In the genomic region with DNA sequence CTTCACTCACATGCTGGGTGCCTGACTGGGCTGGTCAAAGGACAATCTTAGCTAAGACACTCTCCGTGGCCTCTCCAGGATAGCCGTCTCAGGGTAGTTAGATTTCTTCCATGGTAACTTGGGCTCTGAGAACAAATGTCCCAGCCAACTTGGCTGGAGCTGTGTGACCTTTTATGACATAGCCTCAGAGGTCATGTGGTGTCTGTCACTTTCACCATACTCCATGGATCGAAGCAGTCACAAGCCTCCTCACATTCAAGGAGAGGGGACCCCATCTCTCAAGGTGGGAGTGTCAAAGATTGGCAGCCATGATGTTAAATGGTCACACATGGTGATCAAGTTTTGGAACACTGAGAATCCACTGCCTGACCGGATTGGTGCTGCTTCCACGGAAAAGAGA, we compare ENCODE assay signal across 20 cellular contexts.
DNase-seq lines count a peak whose midpoint lies in the region; ATAC-seq and TF ChIP-seq lines count a peak whose summit lies in the region.
"Had no signal": no experiment of that assay in that cellular context is flagged by ENCODE, and none has a peak within 500 bp of the region (broad histone marks: within the 10 kb centered on the region; RNA-seq: fewer than 3 reads in every experiment).

No MANE protein-coding gene starts in this region.

- H4K20me1 ChIP-seq in IMR-90 (ENCODE audit: insufficient read depth, low read length) = no peaks in the 10 kb centered on the region

- H3K9ac ChIP-seq in IMR-90 (ENCODE audit: low read depth, low read length) (no peak overlapping the region), trophoblast cell (ENCODE audit: low read length) (no peak overlapping the region)

- H3K79me1 ChIP-seq in IMR-90 (ENCODE audit: low read depth in 1 of 2, low read length in 2 of 2) (no peaks in the 10 kb centered on the region), trophoblast cell (ENCODE audit: low read length) (peaks cover 6% of the 10 kb centered on the region)

- H2AK5ac ChIP-seq in IMR-90 (ENCODE audit: low read depth, low read length) = peak overlapping the region; percentile 10; the same call in 1 of the 2 replicates
- peak overlapping the region; percentile 1 for H2AK5ac ChIP-seq in trophoblast cell (ENCODE audit: low read length)

- H3K27ac Mint-ChIP-seq in MCF 10A (ENCODE audit: low read depth, unreplicated experiment) = peak overlapping the region; percentile 68
- no peak overlapping the region for H3K27ac Mint-ChIP-seq in CD8-positive, alpha-beta T cell

- no peak overlapping the region for H3K18ac ChIP-seq in IMR-90 (ENCODE audit: low read depth, low read length)
- no peak overlapping the region for H3K18ac ChIP-seq in trophoblast cell (ENCODE audit: low read length)

- H4K5ac ChIP-seq in IMR-90 (ENCODE audit: low read depth, low read length) = no peak overlapping the region

- H2BK120ac ChIP-seq in IMR-90 (ENCODE audit: low read depth, low read length) (no peak overlapping the region), trophoblast cell (ENCODE audit: insufficient read depth, low read length, poor library complexity) (no peak overlapping the region)

- H3K36me3 ChIP-seq in breast epithelium = no peaks in the 10 kb centered on the region
- H3K36me3 ChIP-seq in IMR-90 (ENCODE audit: control insufficient read depth, insufficient read depth, low read length) = no peaks in the 10 kb centered on the region
- no peaks in the 10 kb centered on the region for H3K36me3 ChIP-seq in trophoblast cell (ENCODE audit: control insufficient read depth in 1 of 2, insufficient read depth in 2 of 2, low read length in 2 of 2)
- no peaks in the 10 kb centered on the region for H3K36me3 ChIP-seq in CD8-positive, alpha-beta T cell (ENCODE audit: insufficient read depth, low read length)
- H3K36me3 ChIP-seq: BE2C had no signal

- peaks cover 5% of the 10 kb centered on the region for H3K9me1 ChIP-seq in IMR-90 (ENCODE audit: insufficient read depth, low read length)

- TF ChIP-seq RAD21 in IMR-90 (IDR thresholded peaks at IDR 0.05; ENCODE audit: low read length) = no peak

- H2BK20ac ChIP-seq in IMR-90 (ENCODE audit: low read depth, low read length) = no peak overlapping the region

- no peak overlapping the region for H3K27ac ChIP-seq in breast epithelium
- H3K27ac ChIP-seq in IMR-90 (ENCODE audit: insufficient read depth, low read length) = no peak overlapping the region
- peak overlapping the region; percentile 80 for H3K27ac ChIP-seq in epithelial cell of prostate
- no peak overlapping the region for H3K27ac ChIP-seq in trophoblast cell (ENCODE audit: low read depth, low read length)
- no peak overlapping the region for H3K27ac ChIP-seq in CD8-positive, alpha-beta T cell (ENCODE audit: low read depth, low read length)

- H2BK5ac ChIP-seq in IMR-90 (ENCODE audit: low read depth, low read length, poor library complexity, severe bottlenecking) (no peak overlapping the region), trophoblast cell (ENCODE audit: low read depth, low read length, poor library complexity) (peak overlapping the region; percentile 14)

- no peak overlapping the region for H3K56ac ChIP-seq in IMR-90 (ENCODE audit: extremely low read depth, insufficient read depth, low read length)

- H3K4me3 ChIP-seq in breast epithelium = no peak overlapping the region
- H3K4me3 ChIP-seq in IMR-90 (ENCODE audit: insufficient read depth, low read depth, low read length) = no peak overlapping the region
- no peak overlapping the region for H3K4me3 ChIP-seq in trophoblast cell (ENCODE audit: low read depth, low read length)
- no peak overlapping the region for H3K4me3 ChIP-seq in CD8-positive, alpha-beta T cell (ENCODE audit: low read depth, low read length)

- H2AK9ac ChIP-seq in IMR-90 (replicated peaks; ENCODE audit: low read depth, low read length, poor library complexity) = no peak overlapping the region

- H3K4me1 ChIP-seq in breast epithelium (no peaks in the 10 kb centered on the region), IMR-90 (ENCODE audit: control insufficient read depth, insufficient read depth, low read length) (no peaks in the 10 kb centered on the region), trophoblast cell (ENCODE audit: control insufficient read depth in 1 of 2, insufficient read depth in 2 of 2, low read length in 2 of 2) (peaks cover 2% of the 10 kb centered on the region in 2 experiments)
- peaks cover 9% of the 10 kb centered on the region for H3K4me1 ChIP-seq in CD8-positive, alpha-beta T cell (ENCODE audit: insufficient read depth, low read length)
- H3K4me1 ChIP-seq: BE2C had no signal

- H3K4me3 Mint-ChIP-seq in MCF 10A (ENCODE audit: unreplicated experiment) = no peak overlapping the region
- H3K4me3 Mint-ChIP-seq in CD8-positive, alpha-beta T cell = no peak overlapping the region
- no peak overlapping the region for H3K4me3 Mint-ChIP-seq in activated T-cell treated with anti-CD3 and anti-CD28 coated beads, Interleukin-2, amount 50 U/mL, for 4 hours

- no peak for TF ChIP-seq CTCF in MCF 10A (IDR thresholded peaks at IDR 0.05; ENCODE audit: unreplicated experiment)
- TF ChIP-seq CTCF in breast epithelium (IDR thresholded peaks at IDR 0.05) = no peak
- TF ChIP-seq CTCF in IMR-90 (conservative IDR thresholded peaks at IDR 0.05; ENCODE audit: low read depth, low read length) = no peak
- TF ChIP-seq CTCF in CD8-positive, alpha-beta T cell (IDR thresholded peaks at IDR 0.05) = no peak

- TF ChIP-seq POLR2A in breast epithelium (IDR thresholded peaks at IDR 0.05) (no peak), IMR-90 (IDR thresholded peaks at IDR 0.05; ENCODE audit: low read depth, low read length) (no peak)

- no peak overlapping the region for H3K4me2 ChIP-seq in IMR-90 (ENCODE audit: low read depth, low read length)
- no peak overlapping the region for H3K4me2 ChIP-seq in trophoblast cell (ENCODE audit: low read length)

- DNase-seq in MCF 10A (ENCODE audit: unreplicated experiment) (no peak), breast epithelium (ENCODE audit: low spot score in 2 of 2) (no peak), IMR-90 (no peak), epithelial cell of prostate (ENCODE audit: low read depth, low spot score) (no peak), trophoblast cell (no peak)
- DNase-seq in CD8-positive, alpha-beta T cell = no peak
- no peak for DNase-seq in activated T-cell treated with anti-CD3 and anti-CD28 coated beads, Interleukin-2, amount 50 U/mL, for 4 hours
- DNase-seq: BE2C, COR-L47, GOT3, HCEC 1CT, Karpas-422, NCI-H1417, NCI-H1694 treated with DMSO at 0.1 percent for 48 hours, NCI-H2081 treated with DMSO at 0.1 percent for 48 hours, NCI-H2171 treated with DMSO at 0.1 percent for 48 hours, NCI-H524 treated with DMSO at 0.1 percent for 48 hours, NCI-H82 had no signal

- intact Hi-C loops in MCF 10A (cut with micrococcal nuclease) = no loop called here
- intact Hi-C loops in breast epithelium (cut with DNase I; ENCODE audit: low total_unique reads) = no loop called here
- intact Hi-C loops in IMR-90 (cut with micrococcal nuclease) = no loop called here
- intact Hi-C loops in CD8-positive, alpha-beta T cell (cut with DNase I, micrococcal nuclease) = no loop called here

- H4K91ac ChIP-seq in IMR-90 (ENCODE audit: insufficient read depth, low read depth, low read length) (no peak overlapping the region), trophoblast cell (ENCODE audit: low read depth, low read length) (peak overlapping the region; percentile 28)

- no peaks in the 10 kb centered on the region for H3K79me2 ChIP-seq in trophoblast cell (ENCODE audit: control insufficient read depth, insufficient read depth, low read length, poor library complexity)

- no peaks in the 10 kb centered on the region for H3K36me3 Mint-ChIP-seq in MCF 10A (ENCODE audit: insufficient read depth, unreplicated experiment)
- H3K36me3 Mint-ChIP-seq in CD8-positive, alpha-beta T cell = no peaks in the 10 kb centered on the region
- H3K36me3 Mint-ChIP-seq in activated T-cell treated with anti-CD3 and anti-CD28 coated beads, Interleukin-2, amount 50 U/mL, for 4 hours (ENCODE audit: insufficient read depth) = peaks cover 5% of the 10 kb centered on the region

- H4K12ac ChIP-seq in trophoblast cell (ENCODE audit: low read depth, low read length) = no peak overlapping the region

- CTCF ChIA-PET in MCF 10A (lab: Yijun Ruan, JAX) = interaction anchor here (0.5 to 0.6 kb wide), 2 partner anchors 142 to 914 kb away, joined by 3 read pairs; no protein-coding TSS in a partner anchor
- CTCF ChIA-PET in IMR-90 (lab: Yijun Ruan, JAX) = no interaction called here
- CTCF ChIA-PET in CD8-positive, alpha-beta T cell (lab: Charles Lee) = no interaction called here

- dilution Hi-C loops in IMR-90 (cut with HindIII; ENCODE audit: low sequenced_read_pairs, unreplicated experiment) = no loop called here

- BruUV-seq in MCF 10A (replicated peaks; lab: Mats Ljungman, UMichigan) (no TSS peak), IMR-90 (replicated peaks; lab: Mats Ljungman, UMichigan) (no TSS peak)

- POLR2A ChIA-PET in MCF 10A (lab: Yijun Ruan, JAX) (no interaction called here), IMR-90 (lab: Charles Lee; ENCODE audit: unreplicated experiment) (no interaction called here)
- POLR2A ChIA-PET in CD8-positive, alpha-beta T cell (lab: Charles Lee) = no interaction called here

- H3K27me3 ChIP-seq in breast epithelium (no peaks in the 10 kb centered on the region), IMR-90 (ENCODE audit: control insufficient read depth, insufficient read depth, low read length) (no peaks in the 10 kb centered on the region), trophoblast cell (ENCODE audit: insufficient read depth, low read length) (no peaks in the 10 kb centered on the region)
- no peaks in the 10 kb centered on the region for H3K27me3 ChIP-seq in CD8-positive, alpha-beta T cell (ENCODE audit: insufficient read depth, low read length)
- H3K27me3 ChIP-seq: BE2C had no signal

- peaks cover 11% of the 10 kb centered on the region for H3K4me1 Mint-ChIP-seq in MCF 10A (ENCODE audit: insufficient read depth, unreplicated experiment)
- peaks cover 14% of the 10 kb centered on the region for H3K4me1 Mint-ChIP-seq in CD8-positive, alpha-beta T cell (ENCODE audit: low read depth)
- H3K4me1 Mint-ChIP-seq in activated T-cell treated with anti-CD3 and anti-CD28 coated beads, Interleukin-2, amount 50 U/mL, for 4 hours (ENCODE audit: low read depth) = peaks cover 23% of the 10 kb centered on the region

- ATAC-seq in IMR-90 (ENCODE audit: low read depth) (no peak), GM21381 (IDR thresholded peaks at IDR 0.05; ENCODE audit: unreplicated experiment) (no peak)
- ATAC-seq in CD8-positive, alpha-beta T cell = no peak
- no peak for ATAC-seq in activated T-cell treated with anti-CD3 and anti-CD28 coated beads, Interleukin-2, amount 50 U/mL, for 4 hours
- ATAC-seq: Panc1 had no signal

- no peak overlapping the region for H3K4ac ChIP-seq in IMR-90 (ENCODE audit: low read depth, low read length)
- H3K4ac ChIP-seq in trophoblast cell (ENCODE audit: low read depth, low read length) = no peak overlapping the region

- H3K23ac ChIP-seq in IMR-90 (ENCODE audit: low read depth, low read length) = no peak overlapping the region
- no peak overlapping the region for H3K23ac ChIP-seq in trophoblast cell (ENCODE audit: low read length)

- H3K9me3 ChIP-seq in breast epithelium (no peaks in the 10 kb centered on the region), IMR-90 (ENCODE audit: control insufficient read depth, insufficient read depth, low read length) (no peaks in the 10 kb centered on the region), trophoblast cell (ENCODE audit: insufficient read depth, low read depth, low read length) (peaks cover 2% of the 10 kb centered on the region)
- no peaks in the 10 kb centered on the region for H3K9me3 ChIP-seq in CD8-positive, alpha-beta T cell (ENCODE audit: low read length)
- H3K9me3 ChIP-seq: BE2C had no signal

- H3K27me3 Mint-ChIP-seq in MCF 10A (ENCODE audit: insufficient read depth, unreplicated experiment) = no peaks in the 10 kb centered on the region
- no peaks in the 10 kb centered on the region for H3K27me3 Mint-ChIP-seq in CD8-positive, alpha-beta T cell (ENCODE audit: low read depth)
- no peaks in the 10 kb centered on the region for H3K27me3 Mint-ChIP-seq in activated T-cell treated with anti-CD3 and anti-CD28 coated beads, Interleukin-2, amount 50 U/mL, for 4 hours (ENCODE audit: low read depth)

- peak overlapping the region; percentile 10; the same call in 1 of the 3 replicates for H2BK15ac ChIP-seq in IMR-90 (ENCODE audit: low read depth, low read length)

- 100% methylated on average over 4 of the region's 5 CpGs; no CpG with 5 or more reads in 1 of the 2 experiments for WGBS in IMR-90 (ENCODE audit: extremely low coverage in 2 of 2, insufficient read length in 1 of 2), 2 experiments
- WGBS in trophoblast cell (ENCODE audit: extremely low coverage, insufficient coverage, insufficient read length) = no CpG with 5 or more reads among the region's 5 CpGs

- in situ Hi-C loops in IMR-90 (cut with MboI; ENCODE audit: low sequenced_read_pairs) = no loop called here

- peak overlapping the region; percentile 16 for H2BK12ac ChIP-seq in trophoblast cell (ENCODE audit: low read length)

- H2AFZ ChIP-seq in IMR-90 (replicated peaks; ENCODE audit: low read length, poor library complexity) (no peak overlapping the region), trophoblast cell (ENCODE audit: insufficient read depth, low read length, poor library complexity) (no peak overlapping the region)

- no peak overlapping the region for H4K8ac ChIP-seq in IMR-90 (ENCODE audit: low read depth in 2 of 2, low read length in 2 of 2)
- H4K8ac ChIP-seq in trophoblast cell (ENCODE audit: low read depth, low read length) = no peak overlapping the region

- H3K9me3 Mint-ChIP-seq in MCF 10A (ENCODE audit: unreplicated experiment) = no peaks in the 10 kb centered on the region
- no peaks in the 10 kb centered on the region for H3K9me3 Mint-ChIP-seq in CD8-positive, alpha-beta T cell
- peaks cover 6% of the 10 kb centered on the region for H3K9me3 Mint-ChIP-seq in activated T-cell treated with anti-CD3 and anti-CD28 coated beads, Interleukin-2, amount 50 U/mL, for 4 hours

- no peak overlapping the region for H3K14ac ChIP-seq in IMR-90 (replicated peaks; ENCODE audit: low read depth, low read length)
- H3K14ac ChIP-seq in trophoblast cell (ENCODE audit: low read length) = no peak overlapping the region
